9 cellular contexts compared by ENCODE assay signal in genomic region chr7:151249034-151249731, GRCh38. TPM values are rescaled to one million over a fixed set of nuclear protein-coding genes. Genes with fewer than 3 reads are reported as not detected.
A peak's percentile ranks its signal among the peaks of the same experiment; 100 is the strongest.
DNase-seq lines count a peak whose midpoint lies in the region; FAIRE-seq lines count a peak whose summit lies in the region.
"Had no signal": no experiment of that assay in that cellular context is flagged by ENCODE, and none has a peak within 500 bp of the region (broad histone marks: within the 10 kb centered on the region; RNA-seq: fewer than 3 reads in every experiment).

No MANE protein-coding gene starts in this region.

- no peaks in the 10 kb centered on the region for H3K36me3 Mint-ChIP-seq in activated CD4-positive, alpha-beta memory T cell treated with anti-CD3 and anti-CD28 coated beads for 36 hours
- no peaks in the 10 kb centered on the region for H3K36me3 Mint-ChIP-seq in activated CD4-positive, alpha-beta memory T cell treated with anti-CD3 and anti-CD28 coated beads, Interleukin-2, amount 10 ng/mL, durations not matched to agents 7 days and 5 days (ENCODE audit: low read depth)

- peak overlapping the region; percentile 55 for H3K4me3 Mint-ChIP-seq in activated CD4-positive, alpha-beta memory T cell treated with anti-CD3 and anti-CD28 coated beads for 36 hours
- no peak overlapping the region for H3K4me3 Mint-ChIP-seq in activated CD4-positive, alpha-beta memory T cell treated with anti-CD3 and anti-CD28 coated beads, Interleukin-2, amount 10 ng/mL, durations not matched to agents 7 days and 5 days

- WGBS in small intestine, 3 donors, result 4 to 15% (median 4%) methylated on average over 39 to 45 of the region's 45 CpGs

- H3K4me1 ChIP-seq in small intestine (ENCODE audit: control insufficient read depth in 2 of 2, insufficient read depth in 1 of 2, low read depth in 1 of 2, low read length in 1 of 2), result peaks cover 4 to 5% of the 10 kb centered on the region in 2 donors

- CTCF ChIA-PET in activated CD4-positive, alpha-beta memory T cell treated with anti-CD3 and anti-CD28 coated beads for 36 hours (lab: Charles Lee), result interaction anchor here (0.9 kb wide), 1 partner anchor 200 kb away, joined by 3 read pairs; no protein-coding TSS in a partner anchor
- CTCF ChIA-PET in activated CD4-positive, alpha-beta memory T cell treated with anti-CD3 and anti-CD28 coated beads, Interleukin-2, amount 10 ng/mL, durations not matched to agents 7 days and 5 days (lab: Charles Lee), result interaction anchor here (0.6 kb wide), 1 partner anchor 18 kb away, joined by 4 read pairs; no protein-coding TSS in a partner anchor

- no peak overlapping the region for H3K27ac Mint-ChIP-seq in activated CD4-positive, alpha-beta memory T cell treated with anti-CD3 and anti-CD28 coated beads for 36 hours
- H3K27ac Mint-ChIP-seq in activated CD4-positive, alpha-beta memory T cell treated with anti-CD3 and anti-CD28 coated beads, Interleukin-2, amount 10 ng/mL, durations not matched to agents 7 days and 5 days, result no peak overlapping the region
- H3K27ac Mint-ChIP-seq: activated naive CD4-positive, alpha-beta T cell treated with anti-CD3 and anti-CD28 coated beads, Interleukin-2, amount 50 U/mL, for 72 hours had no signal

- peak; percentile 30 for DNase-seq in activated CD4-positive, alpha-beta memory T cell treated with anti-CD3 and anti-CD28 coated beads for 36 hours
- DNase-seq in activated CD4-positive, alpha-beta memory T cell treated with anti-CD3 and anti-CD28 coated beads, Interleukin-2, amount 10 ng/mL, durations not matched to agents 7 days and 5 days, result no peak
- DNase-seq in SIG-M5 (lab: John Stamatoyannopoulos, UW) (peak; percentile 1), islet precursor cell (peak; percentile 64), small intestine (peak; percentile 36), DMS153 (lab: John Stamatoyannopoulos, UW) (no peak), NCI-H1694 (lab: John Stamatoyannopoulos, UW) (no peak)
- DNase-seq in central memory CD4-positive, alpha-beta T cell, result peak; percentile 26

- FAIRE-seq in small intestine (lab: Jason Lieb, UNC), result no peak

- peak overlapping the region in 1 of 2 donors; percentile 41 for H3K4me3 ChIP-seq in small intestine (ENCODE audit: low read depth in 1 of 2, low read length in 2 of 2)

- intact Hi-C loops in activated CD4-positive, alpha-beta memory T cell treated with anti-CD3 and anti-CD28 coated beads for 36 hours (cut with micrococcal nuclease), result no loop called here

- H3K27me3 Mint-ChIP-seq in activated CD4-positive, alpha-beta memory T cell treated with anti-CD3 and anti-CD28 coated beads for 36 hours, result peaks cover 63% of the 10 kb centered on the region
- H3K27me3 Mint-ChIP-seq in activated CD4-positive, alpha-beta memory T cell treated with anti-CD3 and anti-CD28 coated beads, Interleukin-2, amount 10 ng/mL, durations not matched to agents 7 days and 5 days, result peaks cover 80% of the 10 kb centered on the region

- POLR2A ChIA-PET in activated CD4-positive, alpha-beta memory T cell treated with anti-CD3 and anti-CD28 coated beads for 36 hours (lab: Charles Lee), result interaction anchor here (1.7 kb wide), 1 partner anchor 22 kb away, joined by 4 read pairs; the partner anchor contains the start of gene ABCF2
- POLR2A ChIA-PET in activated CD4-positive, alpha-beta memory T cell treated with anti-CD3 and anti-CD28 coated beads, Interleukin-2, amount 10 ng/mL, durations not matched to agents 7 days and 5 days (lab: Charles Lee), result no interaction called here

- peaks cover 3 to 11% of the 10 kb centered on the region in 2 donors for H3K27me3 ChIP-seq in small intestine (ENCODE audit: control insufficient read depth in 2 of 2, insufficient read depth in 2 of 2, low read length in 2 of 2)

- peak overlapping the region in 1 of 2 donors; percentile 80 for H3K27ac ChIP-seq in small intestine (ENCODE audit: low read depth in 1 of 2, low read length in 1 of 2)

- H3K36me3 ChIP-seq in small intestine (ENCODE audit: control insufficient read depth in 2 of 2, insufficient read depth in 2 of 2, low read length in 2 of 2), result no peaks in the 10 kb centered on the region

- peaks cover 29% of the 10 kb centered on the region for H3K4me1 Mint-ChIP-seq in activated CD4-positive, alpha-beta memory T cell treated with anti-CD3 and anti-CD28 coated beads for 36 hours (ENCODE audit: low read depth)
- peaks cover 31% of the 10 kb centered on the region for H3K4me1 Mint-ChIP-seq in activated CD4-positive, alpha-beta memory T cell treated with anti-CD3 and anti-CD28 coated beads, Interleukin-2, amount 10 ng/mL, durations not matched to agents 7 days and 5 days

- H3K9me3 Mint-ChIP-seq in activated CD4-positive, alpha-beta memory T cell treated with anti-CD3 and anti-CD28 coated beads for 36 hours, result no peaks in the 10 kb centered on the region
- H3K9me3 Mint-ChIP-seq in activated CD4-positive, alpha-beta memory T cell treated with anti-CD3 and anti-CD28 coated beads, Interleukin-2, amount 10 ng/mL, durations not matched to agents 7 days and 5 days, result no peaks in the 10 kb centered on the region
- H3K9me3 Mint-ChIP-seq: activated naive CD4-positive, alpha-beta T cell treated with anti-CD3 and anti-CD28 coated beads, Interleukin-2, amount 50 U/mL, for 72 hours had no signal

- no peaks in the 10 kb centered on the region for H3K9me3 ChIP-seq in small intestine (ENCODE audit: control insufficient read depth, low read depth)

RNA-seq across cellular contexts. Expression of gene SMARCD3, which starts 0.7 kb away (rescaled TPM):
- 1 to 10 TPM; 4.4 to 5.5 TPM for total RNA-seq in activated CD4-positive, alpha-beta memory T cell treated with anti-CD3 and anti-CD28 coated beads for 36 hours
- total RNA-seq in activated CD4-positive, alpha-beta memory T cell treated with anti-CD3 and anti-CD28 coated beads, Interleukin-2, amount 10 ng/mL, durations not matched to agents 7 days and 5 days, result 1 to 10 TPM; 1.5 to 2.7 TPM
- 10 to 100 TPM in 1 of 3 donors, 1 to 10 TPM in 1, under 1 TPM in 1; 0.89 to 11.1 (median 9.6) TPM for polyA plus RNA-seq in small intestine

RNA-seq across cellular contexts. Expression of gene CHPF2, which starts 16.9 kb away (rescaled TPM):
- 10 to 100 TPM; 33.6 to 34.2 TPM for total RNA-seq in activated CD4-positive, alpha-beta memory T cell treated with anti-CD3 and anti-CD28 coated beads for 36 hours
- total RNA-seq in activated CD4-positive, alpha-beta memory T cell treated with anti-CD3 and anti-CD28 coated beads, Interleukin-2, amount 10 ng/mL, durations not matched to agents 7 days and 5 days, result 10 to 100 TPM; 56.0 to 56.4 TPM
- polyA plus RNA-seq in small intestine, result 10 to 100 TPM; 11.6 to 18.4 (median 17.8) TPM

RNA-seq across cellular contexts. Expression of gene ABCF2, which starts 22.2 kb away (rescaled TPM):
- 10 to 100 TPM; 41.1 to 41.2 TPM for total RNA-seq in activated CD4-positive, alpha-beta memory T cell treated with anti-CD3 and anti-CD28 coated beads for 36 hours
- 10 to 100 TPM; 23.1 to 27.6 TPM for total RNA-seq in activated CD4-positive, alpha-beta memory T cell treated with anti-CD3 and anti-CD28 coated beads, Interleukin-2, amount 10 ng/mL, durations not matched to agents 7 days and 5 days
- 10 to 100 TPM; 11.0 to 23.7 (median 11.1) TPM for polyA plus RNA-seq in small intestine

RNA-seq across cellular contexts. Expression of gene H2BK1, which starts 38.9 kb away (rescaled TPM):
- total RNA-seq in activated CD4-positive, alpha-beta memory T cell treated with anti-CD3 and anti-CD28 coated beads for 36 hours, result not detected
- total RNA-seq in activated CD4-positive, alpha-beta memory T cell treated with anti-CD3 and anti-CD28 coated beads, Interleukin-2, amount 10 ng/mL, durations not matched to agents 7 days and 5 days, result not detected
- not detected for polyA plus RNA-seq in small intestine

Comparison
In these comparisons a context has a peak if more than half of its experiments do, and no peak if none do; other contexts are left out.
1. DNase-seq: peak in activated CD4-positive, alpha-beta memory T cell treated with anti-CD3 and anti-CD28 coated beads for 36 hours (single experiment), SIG-M5 (single experiment), central memory CD4-positive, alpha-beta T cell (single experiment), islet precursor cell (single experiment) and small intestine (single experiment); none in activated CD4-positive, alpha-beta memory T cell treated with anti-CD3 and anti-CD28 coated beads, Interleukin-2, amount 10 ng/mL, durations not matched to agents 7 days and 5 days (single experiment), DMS153 (single experiment) and NCI-H1694 (single experiment).